In the genomic region with DNA sequence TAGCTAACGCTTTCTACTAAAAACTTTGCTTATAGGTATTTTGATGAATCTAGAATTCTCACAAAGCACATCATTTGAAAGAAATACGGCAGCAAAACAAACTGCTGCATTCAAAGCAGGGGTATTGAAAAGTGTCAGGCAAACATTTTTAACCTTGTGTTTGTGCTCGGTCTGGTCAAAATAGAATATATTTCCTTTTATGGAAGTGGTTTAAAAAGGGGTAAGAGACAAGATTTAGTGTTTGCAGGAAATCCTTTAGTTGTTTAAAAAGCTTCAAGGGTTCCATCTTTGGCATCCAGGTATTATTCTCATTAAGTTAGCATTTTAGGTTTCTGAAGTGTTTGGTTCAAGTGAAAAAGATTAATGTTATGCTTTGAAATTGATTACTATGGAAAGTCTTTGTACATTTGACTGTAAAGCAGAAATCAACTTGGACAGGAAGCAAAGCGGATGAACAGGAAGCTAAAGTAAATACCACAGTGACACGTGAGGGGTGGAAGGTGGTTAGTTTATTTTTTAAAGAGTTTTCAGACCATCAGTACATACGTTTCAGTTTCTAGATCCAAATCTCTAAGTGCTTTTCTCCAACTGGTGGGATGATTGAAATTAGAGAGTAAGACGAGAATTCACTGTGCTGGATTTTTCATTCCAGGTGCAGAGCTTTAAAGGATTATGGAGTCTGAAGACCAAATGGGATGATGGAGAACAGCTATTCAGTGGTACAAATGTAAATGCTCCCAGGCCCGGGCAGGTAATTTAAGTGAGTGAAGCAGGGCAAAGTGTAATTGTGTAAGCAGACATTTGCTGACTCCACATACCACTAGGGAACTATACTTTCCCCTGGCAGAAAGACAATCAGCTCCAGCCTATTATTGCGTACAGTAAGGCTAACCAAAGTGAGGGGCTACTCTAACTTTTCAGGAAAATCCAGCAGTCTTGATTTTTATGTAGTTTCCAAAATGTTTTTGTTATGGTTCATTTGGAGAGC, we compare ENCODE assay signal across 8 cellular contexts.
DNase-seq lines count a peak whose midpoint lies in the region; ATAC-seq and TF ChIP-seq lines count a peak whose summit lies in the region.

No MANE protein-coding gene starts in this region.

- DNase-seq in CD1c-positive myeloid dendritic cell (ENCODE audit: extremely low spot score), result peak; percentile 34
- no peak for DNase-seq in activated naive CD8-positive, alpha-beta T cell treated with anti-CD3 and anti-CD28 coated beads, Interleukin-2, amount 10 ng/mL, durations not matched to agents 7 days and 5 days
- no peak for DNase-seq in transverse colon
- no peak for DNase-seq in NCI-H2029 treated with DMSO at 0.1 percent for 48 hours (lab: John Stamatoyannopoulos, UW)
- no peak for DNase-seq in SW 1271 (lab: John Stamatoyannopoulos, UW)
- no peak for DNase-seq in ureter (ENCODE audit: low spot score)

- H3K4me3 ChIP-seq in transverse colon, result no peak overlapping the region

- H3K4me1 Mint-ChIP-seq in activated naive CD8-positive, alpha-beta T cell treated with anti-CD3 and anti-CD28 coated beads, Interleukin-2, amount 10 ng/mL, durations not matched to agents 7 days and 5 days, result peaks cover 23% of the 10 kb centered on the region

- H3K36me3 ChIP-seq in transverse colon, result no peaks in the 10 kb centered on the region

- peak overlapping the region; percentile 28 to 52 (median 44) for H3K27ac ChIP-seq in transverse colon

- peaks cover 9% of the 10 kb centered on the region for H3K36me3 Mint-ChIP-seq in activated naive CD8-positive, alpha-beta T cell treated with anti-CD3 and anti-CD28 coated beads, Interleukin-2, amount 10 ng/mL, durations not matched to agents 7 days and 5 days

- TF ChIP-seq CTCF in transverse colon (IDR thresholded peaks at IDR 0.05), result no peak

- no peaks in the 10 kb centered on the region for H3K9me3 ChIP-seq in transverse colon

- peaks cover 2% of the 10 kb centered on the region for H3K9me3 Mint-ChIP-seq in activated naive CD8-positive, alpha-beta T cell treated with anti-CD3 and anti-CD28 coated beads, Interleukin-2, amount 10 ng/mL, durations not matched to agents 7 days and 5 days

- TF ChIP-seq POLR2A in transverse colon (IDR thresholded peaks at IDR 0.05), result no peak

- TF ChIP-seq EP300 in transverse colon (IDR thresholded peaks at IDR 0.05; ENCODE audit: low read depth), result no peak

- H3K4me3 Mint-ChIP-seq in activated naive CD8-positive, alpha-beta T cell treated with anti-CD3 and anti-CD28 coated beads, Interleukin-2, amount 10 ng/mL, durations not matched to agents 7 days and 5 days, result peak overlapping the region; percentile 61

- peaks cover 0 to 26% (median 10%) of the 10 kb centered on the region in 4 donors for H3K4me1 ChIP-seq in transverse colon

- H3K27me3 Mint-ChIP-seq in activated naive CD8-positive, alpha-beta T cell treated with anti-CD3 and anti-CD28 coated beads, Interleukin-2, amount 10 ng/mL, durations not matched to agents 7 days and 5 days, result no peaks in the 10 kb centered on the region

- intact Hi-C loops in transverse colon (cut with DNase I; ENCODE audit: low total_unique reads), result no loop called here

- POLR2A ChIA-PET in activated naive CD8-positive, alpha-beta T cell treated with anti-CD3 and anti-CD28 coated beads, Interleukin-2, amount 10 ng/mL, durations not matched to agents 7 days and 5 days (lab: Charles Lee), result interaction anchor here (0.7 to 1.2 kb wide), 6 partner anchors 13 to 343 kb away, joined by 3 to 6 read pairs (median 4); no protein-coding TSS in a partner anchor

- ATAC-seq in GM19324 (IDR thresholded peaks at IDR 0.05; ENCODE audit: low FRiP score, unreplicated experiment), result peak; percentile 81
- ATAC-seq in HG03280 (IDR thresholded peaks at IDR 0.05; ENCODE audit: unreplicated experiment), result peak; percentile 71
- peak; percentile 78 for ATAC-seq in activated naive CD8-positive, alpha-beta T cell treated with anti-CD3 and anti-CD28 coated beads, Interleukin-2, amount 10 ng/mL, durations not matched to agents 7 days and 5 days (ENCODE audit: low read depth)

- 48 to 50% methylated on average over 8 to 9 of the region's 9 CpGs for WGBS in transverse colon (ENCODE audit: low coverage in 1 of 2), 2 donors

- in situ Hi-C loops in transverse colon (cut with MboI; ENCODE audit: low pct_ligation_motif_present in 1 of 4, low pct_unique_long_range_greater_than_20kb in 1 of 4, low sequenced_read_pairs in 3 of 4), result no loop called here

- H3K27ac Mint-ChIP-seq in activated naive CD8-positive, alpha-beta T cell treated with anti-CD3 and anti-CD28 coated beads, Interleukin-2, amount 10 ng/mL, durations not matched to agents 7 days and 5 days, result peak overlapping the region; percentile 81

- H3K27me3 ChIP-seq in transverse colon, result no peaks in the 10 kb centered on the region
